2 cellular contexts compared by ENCODE assay signal in genomic region chr15:80090879-80091503, GRCh38.
TF ChIP-seq lines count a peak whose summit lies in the region.

No MANE protein-coding gene starts in this region.

TF ChIP-seq in SK-N-SH, 30 proteins besides CTCF, POLR2A, EP300 and RAD21 (continued from another document):
- TF ChIP-seq REST (IDR thresholded peaks at IDR 0.05; ENCODE audit: low read depth, low read length) = no peak
- TF ChIP-seq SMC3 (IDR thresholded peaks at IDR 0.05; ENCODE audit: low read depth, low read length) = no peak
- no peak for TF ChIP-seq EZH2phosphoT487 (IDR thresholded peaks at IDR 0.05; ENCODE audit: borderline replicate concordance, low read depth)
- no peak for TF ChIP-seq MXI1 (IDR thresholded peaks at IDR 0.05; ENCODE audit: low read depth, low read length)
- TF ChIP-seq FOXJ3 (CRISPR knock-in tag; IDR thresholded peaks at IDR 0.05) = no peak
- TF ChIP-seq TCF12 (IDR thresholded peaks at IDR 0.05) = no peak
- no peak for TF ChIP-seq YY1 (IDR thresholded peaks at IDR 0.05; ENCODE audit: low read depth)
- TF ChIP-seq USF2 (IDR thresholded peaks at IDR 0.05; ENCODE audit: borderline replicate concordance, low read depth, low read length) = no peak
- no peak for TF ChIP-seq NRF1 (IDR thresholded peaks at IDR 0.05; ENCODE audit: low read depth, low read length)
- TF ChIP-seq PBX3 (IDR thresholded peaks at IDR 0.05) = no peak

TF ChIP-seq in SK-N-SH treated with all-trans-retinoic acid at 6 μM for 48 hours, 23 proteins besides CTCF, POLR2A, EP300 and RAD21 (continued from another document):
- TF ChIP-seq GLIS3 (CRISPR knock-in tag; IDR thresholded peaks at IDR 0.05) (no peak), TCF4 (CRISPR knock-in tag; IDR thresholded peaks at IDR 0.05; ENCODE audit: borderline replicate concordance) (no peak), POU6F1 (CRISPR knock-in tag; IDR thresholded peaks at IDR 0.05; ENCODE audit: borderline replicate concordance, low read depth) (no peak), CSDC2 (CRISPR knock-in tag; IDR thresholded peaks at IDR 0.05) (no peak), ISL1 (CRISPR knock-in tag; IDR thresholded peaks at IDR 0.05) (no peak), OSR1 (CRISPR knock-in tag; IDR thresholded peaks at IDR 0.05) (no peak)
